ENCODE assay signal across 8 cellular contexts in the genomic region with DNA sequence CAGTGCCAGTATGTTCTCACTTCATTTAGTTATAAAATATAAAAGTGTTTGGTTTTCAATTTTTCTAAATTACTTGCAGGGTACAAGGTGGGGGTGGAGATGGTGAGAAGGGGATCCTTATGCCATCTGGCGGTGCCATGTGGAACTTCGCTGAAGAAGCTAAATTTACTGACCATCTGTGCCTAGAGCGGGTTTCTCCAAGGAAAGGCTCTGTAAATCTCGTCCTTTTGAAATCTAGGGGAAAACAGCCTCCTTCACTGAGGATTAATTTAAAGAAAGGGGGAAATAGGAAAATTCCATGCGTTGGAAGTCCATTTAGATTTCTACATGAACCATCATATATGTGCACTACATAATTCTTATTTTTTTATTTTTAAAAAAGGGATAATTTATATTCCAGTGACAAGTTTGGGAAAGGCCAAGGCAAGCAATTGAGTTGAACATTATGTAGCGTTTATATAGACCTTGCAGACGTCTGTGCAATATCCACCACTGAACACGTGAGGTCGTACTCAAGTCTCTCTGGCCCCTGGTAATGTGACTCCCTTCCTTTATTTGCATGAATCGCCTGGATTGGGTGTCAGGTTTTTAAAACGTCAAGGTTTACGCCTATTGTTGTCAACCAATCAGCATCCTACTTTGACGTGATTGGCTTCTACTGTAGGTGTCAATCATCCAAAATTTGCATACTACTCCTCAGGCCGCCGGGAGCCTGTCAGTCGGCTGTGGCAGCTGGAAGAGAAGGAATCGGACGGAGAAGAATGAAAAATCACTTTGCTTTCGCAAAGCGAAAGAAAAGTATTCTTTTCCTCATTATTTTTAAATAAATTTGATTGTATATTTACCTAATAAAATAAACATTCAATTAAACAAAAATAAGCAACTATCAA.
DNase-seq lines count a peak whose midpoint lies in the region; ATAC-seq and TF ChIP-seq lines count a peak whose summit lies in the region.

No MANE protein-coding gene starts in this region.

- H3K4me3 Mint-ChIP-seq in HFFc6 (no peak overlapping the region; the same call in 1 of the 2 replicates), WTC11 (peak overlapping the region; percentile 63)
- H3K4me3 Mint-ChIP-seq in effector memory CD8-positive, alpha-beta T cell: no peak overlapping the region

- peaks cover 24% of the 10 kb centered on the region for H3K4me1 Mint-ChIP-seq in HFFc6 (ENCODE audit: low read depth)
- peaks cover 32% of the 10 kb centered on the region for H3K4me1 Mint-ChIP-seq in WTC11
- peaks cover 2 to 5% of the 10 kb centered on the region in 2 donors for H3K4me1 Mint-ChIP-seq in effector memory CD8-positive, alpha-beta T cell (ENCODE audit: low read depth in 2 of 2)

- DNase-seq in DMS53 (lab: John Stamatoyannopoulos, UW) (peak; percentile 100), HFFc6 (peak; percentile 85), NCI-H2171 treated with DMSO at 0.1 percent for 48 hours (lab: John Stamatoyannopoulos, UW) (peak; percentile 99), WTC11 (ENCODE audit: low spot score) (peak; percentile 70), foreskin melanocyte (peak; percentile 82), putamen (ENCODE audit: low spot score) (peak; percentile 89)
- no peak for DNase-seq in effector memory CD8-positive, alpha-beta T cell

- POLR2A ChIA-PET in WTC11 (lab: Charles Lee): no interaction called here

- H3K36me3 Mint-ChIP-seq in HFFc6 (ENCODE audit: low read depth): no peaks in the 10 kb centered on the region
- no peaks in the 10 kb centered on the region for H3K36me3 Mint-ChIP-seq in WTC11
- peaks cover 32% of the 10 kb centered on the region for H3K36me3 Mint-ChIP-seq in effector memory CD8-positive, alpha-beta T cell (ENCODE audit: insufficient read depth)

- CTCF ChIA-PET in WTC11 (lab: Charles Lee): interaction anchor here (0.6 to 1.6 kb wide), 26 partner anchors 11 to 1188 kb away, joined by 3 to 17 read pairs (median 3); no protein-coding TSS in a partner anchor

- ATAC-seq in WTC11: peak; percentile 53
- no peak for ATAC-seq in effector memory CD8-positive, alpha-beta T cell (replicated peaks)
- no peak for ATAC-seq in HG02840 (IDR thresholded peaks at IDR 0.05; ENCODE audit: low FRiP score, unreplicated experiment)

- H3K9me3 Mint-ChIP-seq in HFFc6: no peaks in the 10 kb centered on the region; the same call in 1 of the 2 replicates
- no peaks in the 10 kb centered on the region for H3K9me3 Mint-ChIP-seq in WTC11
- peaks cover 0 to 7% of the 10 kb centered on the region in 2 donors for H3K9me3 Mint-ChIP-seq in effector memory CD8-positive, alpha-beta T cell

- H3K27ac Mint-ChIP-seq in HFFc6 (no peak overlapping the region), WTC11 (no peak overlapping the region; the same call in 1 of the 2 replicates)
- no peak overlapping the region for H3K27ac Mint-ChIP-seq in effector memory CD8-positive, alpha-beta T cell

- peaks cover 8% of the 10 kb centered on the region for H3K27me3 Mint-ChIP-seq in HFFc6 (ENCODE audit: insufficient read depth)
- peaks cover 37% of the 10 kb centered on the region for H3K27me3 Mint-ChIP-seq in WTC11 (ENCODE audit: low read depth)
- H3K27me3 Mint-ChIP-seq in effector memory CD8-positive, alpha-beta T cell: peaks cover 22 to 40% of the 10 kb centered on the region in 2 donors

- TF ChIP-seq CTCF in HFFc6 (IDR thresholded peaks at IDR 0.05) (peak; percentile 79), WTC11 (IDR thresholded peaks at IDR 0.05) (peak; percentile 67)

TF ChIP-seq in WTC11, 78 proteins besides CTCF, POLR2A, EP300 and RAD21:
- peak; percentile 49 for TF ChIP-seq NFYB (CRISPR knock-in tag; conservative IDR thresholded peaks at IDR 0.05; ENCODE audit: low read depth)
- TF ChIP-seq, protein P1, sequence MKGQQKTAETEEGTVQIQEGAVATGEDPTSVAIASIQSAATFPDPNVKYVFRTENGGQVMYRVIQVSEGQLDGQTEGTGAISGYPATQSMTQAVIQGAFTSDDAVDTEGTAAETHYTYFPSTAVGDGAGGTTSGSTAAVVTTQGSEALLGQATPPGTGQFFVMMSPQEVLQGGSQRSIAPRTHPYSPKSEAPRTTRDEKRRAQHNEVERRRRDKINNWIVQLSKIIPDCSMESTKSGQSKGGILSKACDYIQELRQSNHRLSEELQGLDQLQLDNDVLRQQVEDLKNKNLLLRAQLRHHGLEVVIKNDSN (CRISPR knock-in tag; IDR thresholded peaks at IDR 0.05): peak; percentile 73; the same call in 1 of the 2 replicates
- TF ChIP-seq, protein P2, sequence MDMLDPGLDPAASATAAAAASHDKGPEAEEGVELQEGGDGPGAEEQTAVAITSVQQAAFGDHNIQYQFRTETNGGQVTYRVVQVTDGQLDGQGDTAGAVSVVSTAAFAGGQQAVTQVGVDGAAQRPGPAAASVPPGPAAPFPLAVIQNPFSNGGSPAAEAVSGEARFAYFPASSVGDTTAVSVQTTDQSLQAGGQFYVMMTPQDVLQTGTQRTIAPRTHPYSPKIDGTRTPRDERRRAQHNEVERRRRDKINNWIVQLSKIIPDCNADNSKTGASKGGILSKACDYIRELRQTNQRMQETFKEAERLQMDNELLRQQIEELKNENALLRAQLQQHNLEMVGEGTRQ (CRISPR knock-in tag; IDR thresholded peaks at IDR 0.05): peak; percentile 69
- no peak for TF ChIP-seq CBFB (CRISPR knock-in tag; IDR thresholded peaks at IDR 0.05; ENCODE audit: low read depth)

Comparison
In these comparisons a context has a peak if more than half of its experiments do, and no peak if none do; other contexts are left out.
1. DNase-seq: peak in DMS53 (single experiment), HFFc6 (single experiment), NCI-H2171 treated with DMSO at 0.1 percent for 48 hours (single experiment), WTC11 (single experiment), foreskin melanocyte (single experiment) and putamen (single experiment); none in effector memory CD8-positive, alpha-beta T cell (0 of 3).